In genomic region chr17:17081304-17081940, GRCh38 we compare ENCODE assay signal across 20 cellular contexts. TPM values are rescaled to one million over a fixed set of nuclear protein-coding genes. Genes with fewer than 3 reads are reported as not detected.
A peak's percentile ranks its signal among the peaks of the same experiment; 100 is the strongest.
DNase-seq lines count a peak whose midpoint lies in the region; ATAC-seq and TF ChIP-seq lines count a peak whose summit lies in the region.
"Had no signal": no experiment of that assay in that cellular context is flagged by ENCODE, and none has a peak within 500 bp of the region (broad histone marks: within the 10 kb centered on the region; RNA-seq: fewer than 3 reads in every experiment).

No MANE protein-coding gene starts in this region.

- no peaks in the 10 kb centered on the region for H3K79me2 ChIP-seq in OCI-LY7 (ENCODE audit: insufficient read depth, low read depth, low read length)
- peaks cover 100% of the 10 kb centered on the region for H3K79me2 ChIP-seq in GM23248 (ENCODE audit: insufficient read depth)

- H3K4me1 Mint-ChIP-seq in chondrocyte (ENCODE audit: low read depth): peaks cover 45% of the 10 kb centered on the region
- H3K4me1 Mint-ChIP-seq in stimulated activated naive B cell treated with anti-CD40 and anti-IgM and Interleukin-4, amounts not matched to agents 10 μg/mL and 1 μg/mL and 100 μg/mL, for 72 hours: peaks cover 17 to 26% of the 10 kb centered on the region in 2 donors
- H3K4me1 Mint-ChIP-seq: activated naive CD4-positive, alpha-beta T cell treated with anti-CD3 and anti-CD28 coated beads, Interleukin-2, amount 10 ng/mL, durations not matched to agents 7 days and 5 days had no signal

- H3K9ac ChIP-seq in GM23248: no peak overlapping the region
- H3K9ac ChIP-seq: neural progenitor cell had no signal

- in situ Hi-C loops in GM23248 (cut with MboI): no loop called here

- H3F3A ChIP-seq in GM23248 (ENCODE audit: insufficient read depth): peaks cover 34% of the 10 kb centered on the region

- BruUV-seq in OCI-LY7 (replicated peaks; lab: Mats Ljungman, UMichigan): no TSS peak

- TF ChIP-seq CTCF in RWPE2 (IDR thresholded peaks at IDR 0.05; ENCODE audit: poor library complexity, severe bottlenecking): no peak
- TF ChIP-seq CTCF in chondrocyte (IDR thresholded peaks at IDR 0.05): no peak
- no peak for TF ChIP-seq CTCF in OCI-LY7 (conservative IDR thresholded peaks at IDR 0.05; ENCODE audit: low read length)

- H3K9me2 ChIP-seq in OCI-LY7 (ENCODE audit: insufficient read depth, low read length) (no peaks in the 10 kb centered on the region), GM23248 (ENCODE audit: insufficient read depth) (no peaks in the 10 kb centered on the region)

- ATAC-seq in RWPE2 (ENCODE audit: low read depth): no peak
- no peak for ATAC-seq in stimulated activated naive B cell treated with anti-CD40 and anti-IgM and Interleukin-4, amounts not matched to agents 10 μg/mL and 1 μg/mL and 100 μg/mL, for 72 hours (replicated peaks)
- no peak for ATAC-seq in GM21528 (IDR thresholded peaks at IDR 0.05; ENCODE audit: low FRiP score, unreplicated experiment)
- ATAC-seq: foreskin keratinocyte had no signal

- H3K36me3 ChIP-seq in RWPE2 (ENCODE audit: low read depth) (peaks cover 67% of the 10 kb centered on the region), OCI-LY7 (ENCODE audit: insufficient read depth, low read length) (no peaks in the 10 kb centered on the region), GM23248 (ENCODE audit: low read depth) (peaks cover 31% of the 10 kb centered on the region; the same call in 1 of the 2 replicates)
- H3K36me3 ChIP-seq: neural progenitor cell had no signal

- H3K27ac Mint-ChIP-seq in chondrocyte (ENCODE audit: unreplicated experiment): no peak overlapping the region
- H3K27ac Mint-ChIP-seq in stimulated activated naive B cell treated with anti-CD40 and anti-IgM and Interleukin-4, amounts not matched to agents 10 μg/mL and 1 μg/mL and 100 μg/mL, for 72 hours: peak overlapping the region; percentile 32
- H3K27ac Mint-ChIP-seq: activated CD4-positive, alpha-beta memory T cell treated with anti-CD3 and anti-CD28 coated beads for 36 hours; activated naive CD4-positive, alpha-beta T cell treated with anti-CD3 and anti-CD28 coated beads, Interleukin-2, amount 10 ng/mL, durations not matched to agents 7 days and 5 days; neural progenitor cell; T-helper 1 cell treated with Interleukin-12 subunit alpha and Interleukin-12 subunit beta and Interleukin-4 antibody, amounts not matched to agents 30 μg/mL and 1 μg/mL, for 36 hours had no signal

- POLR2A ChIA-PET in OCI-LY7 (lab: Charles Lee): interaction anchor here (0.6 kb wide), 1 partner anchor 39 kb away, joined by 7 read pairs; no protein-coding TSS in a partner anchor

- no peaks in the 10 kb centered on the region for H3K27me3 Mint-ChIP-seq in chondrocyte (ENCODE audit: low read depth)
- no peaks in the 10 kb centered on the region for H3K27me3 Mint-ChIP-seq in stimulated activated naive B cell treated with anti-CD40 and anti-IgM and Interleukin-4, amounts not matched to agents 10 μg/mL and 1 μg/mL and 100 μg/mL, for 72 hours
- H3K27me3 Mint-ChIP-seq: activated CD4-positive, alpha-beta memory T cell treated with anti-CD3 and anti-CD28 coated beads for 36 hours; activated naive CD4-positive, alpha-beta T cell treated with anti-CD3 and anti-CD28 coated beads, Interleukin-2, amount 10 ng/mL, durations not matched to agents 7 days and 5 days had no signal

- H3K4me2 ChIP-seq in OCI-LY7 (ENCODE audit: low read length) (no peak overlapping the region), GM23248 (ENCODE audit: unreplicated experiment) (no peak overlapping the region)
- H3K4me2 ChIP-seq: neural progenitor cell had no signal

- intact Hi-C loops in OCI-LY7 (cut with micrococcal nuclease; ENCODE audit: unreplicated experiment): no loop called here

- H3K4me3 Mint-ChIP-seq in chondrocyte (ENCODE audit: unreplicated experiment): no peak overlapping the region
- H3K4me3 Mint-ChIP-seq in stimulated activated naive B cell treated with anti-CD40 and anti-IgM and Interleukin-4, amounts not matched to agents 10 μg/mL and 1 μg/mL and 100 μg/mL, for 72 hours: no peak overlapping the region
- H3K4me3 Mint-ChIP-seq: activated CD4-positive, alpha-beta memory T cell treated with anti-CD3 and anti-CD28 coated beads for 36 hours; activated naive CD4-positive, alpha-beta T cell treated with anti-CD3 and anti-CD28 coated beads, Interleukin-2, amount 10 ng/mL, durations not matched to agents 7 days and 5 days; neural progenitor cell; T-helper 1 cell treated with Interleukin-12 subunit alpha and Interleukin-12 subunit beta and Interleukin-4 antibody, amounts not matched to agents 30 μg/mL and 1 μg/mL, for 36 hours had no signal

- H2AFZ ChIP-seq in OCI-LY7 (ENCODE audit: low read length) (no peak overlapping the region), GM23248 (no peak overlapping the region)
- H2AFZ ChIP-seq: neural progenitor cell had no signal

- peaks cover 27% of the 10 kb centered on the region for H3K36me3 Mint-ChIP-seq in chondrocyte (ENCODE audit: low read depth)
- H3K36me3 Mint-ChIP-seq in stimulated activated naive B cell treated with anti-CD40 and anti-IgM and Interleukin-4, amounts not matched to agents 10 μg/mL and 1 μg/mL and 100 μg/mL, for 72 hours: peaks cover 18 to 57% of the 10 kb centered on the region in 2 donors

- H3K4me3 ChIP-seq in RWPE2 (ENCODE audit: severe bottlenecking) (no peak overlapping the region), OCI-LY7 (ENCODE audit: low read depth, low read length, poor library complexity, severe bottlenecking) (no peak overlapping the region), GM23248 (no peak overlapping the region)
- H3K4me3 ChIP-seq: MG63, neural progenitor cell, SJSA1 had no signal

- H3K27me3 ChIP-seq in RWPE2 (ENCODE audit: insufficient read depth, poor library complexity, severe bottlenecking) (no peaks in the 10 kb centered on the region), GM23248 (replicated peaks; ENCODE audit: insufficient read depth) (no peaks in the 10 kb centered on the region)
- H3K27me3 ChIP-seq: foreskin keratinocyte, MG63, neural progenitor cell, SJSA1 had no signal

- DNase-seq in RWPE2 (ENCODE audit: low spot score): peak; percentile 17
- peak; percentile 21 for DNase-seq in chondrocyte (ENCODE audit: low spot score)
- peak; percentile 62 for DNase-seq in mesenteric fat pad (ENCODE audit: low spot score)
- DNase-seq in stimulated activated naive B cell treated with anti-CD40 and anti-IgM and Interleukin-4, amounts not matched to agents 10 μg/mL and 1 μg/mL and 100 μg/mL, for 72 hours: no peak
- no peak for DNase-seq in OCI-LY7 (ENCODE audit: low spot score)
- no peak for DNase-seq in GM23248
- DNase-seq in stimulated activated CD4-positive, alpha-beta T cell treated with anti-CD3 and anti-CD28 coated beads, Interleukin-4, amount 100 ng/mL, for 24 hours: no peak
- DNase-seq: activated CD4-positive, alpha-beta memory T cell treated with anti-CD3 and anti-CD28 coated beads for 36 hours; activated naive CD4-positive, alpha-beta T cell treated with anti-CD3 and anti-CD28 coated beads, Interleukin-2, amount 10 ng/mL, durations not matched to agents 7 days and 5 days; COR-L47; foreskin keratinocyte; MG63; NCI-H1436 treated with DMSO at 0.1 percent for 48 hours; NCI-H748 treated with DMSO at 0.1 percent for 48 hours had no signal

- H3K9me3 Mint-ChIP-seq in chondrocyte (ENCODE audit: low read depth): no peaks in the 10 kb centered on the region
- H3K9me3 Mint-ChIP-seq in stimulated activated naive B cell treated with anti-CD40 and anti-IgM and Interleukin-4, amounts not matched to agents 10 μg/mL and 1 μg/mL and 100 μg/mL, for 72 hours: no peaks in the 10 kb centered on the region
- H3K9me3 Mint-ChIP-seq: activated CD4-positive, alpha-beta memory T cell treated with anti-CD3 and anti-CD28 coated beads for 36 hours; activated naive CD4-positive, alpha-beta T cell treated with anti-CD3 and anti-CD28 coated beads, Interleukin-2, amount 10 ng/mL, durations not matched to agents 7 days and 5 days; neural progenitor cell; T-helper 1 cell treated with Interleukin-12 subunit alpha and Interleukin-12 subunit beta and Interleukin-4 antibody, amounts not matched to agents 30 μg/mL and 1 μg/mL, for 36 hours had no signal

- no peaks in the 10 kb centered on the region; the same call in 1 of the 2 replicates for H4K20me1 ChIP-seq in OCI-LY7 (ENCODE audit: insufficient read depth, low read length)
- peaks cover 9% of the 10 kb centered on the region; the same call in 1 of the 2 replicates for H4K20me1 ChIP-seq in GM23248 (ENCODE audit: insufficient read depth)

- 80% methylated on average over 13 of the region's 13 CpGs for WGBS in GM23248 (ENCODE audit: low coverage in 1 of 2, low lambda C conversion rate in 2 of 2, missing lambda C conversion rate in 2 of 2), 2 experiments

- no peaks in the 10 kb centered on the region for H3K9me3 ChIP-seq in RWPE2 (ENCODE audit: severe bottlenecking)
- H3K9me3 ChIP-seq in OCI-LY7 (ENCODE audit: low read length): no peaks in the 10 kb centered on the region
- H3K9me3 ChIP-seq in GM23248 (ENCODE audit: low read depth): no peaks in the 10 kb centered on the region
- H3K9me3 ChIP-seq: MG63, SJSA1 had no signal

- H3K27ac ChIP-seq in RWPE2 (ENCODE audit: poor library complexity, severe bottlenecking) (no peak overlapping the region), OCI-LY7 (ENCODE audit: low read depth, low read length, poor library complexity, severe bottlenecking) (no peak overlapping the region), GM23248 (no peak overlapping the region)
- H3K27ac ChIP-seq: foreskin keratinocyte, HL-60, neural progenitor cell, SJSA1, VCaP had no signal

- H3K4me1 ChIP-seq in RWPE2 (ENCODE audit: insufficient read depth, poor library complexity, severe bottlenecking): peaks cover under 1% of the 10 kb centered on the region
- H3K4me1 ChIP-seq in OCI-LY7 (ENCODE audit: insufficient read depth, low read length, poor library complexity, severe bottlenecking): no peaks in the 10 kb centered on the region
- peaks cover 8% of the 10 kb centered on the region for H3K4me1 ChIP-seq in GM23248 (ENCODE audit: insufficient read depth)
- H3K4me1 ChIP-seq: foreskin keratinocyte, SJSA1 had no signal

- CTCF ChIA-PET in OCI-LY7 (lab: Charles Lee; ENCODE audit: unreplicated experiment): no interaction called here

RNA-seq across cellular contexts. Expression of gene MPRIP, which starts 39.2 kb away (rescaled TPM):
- total RNA-seq in chondrocyte (197 to 352 TPM (median 345 TPM) in 3 replicates), mesenteric fat pad (293 TPM), OCI-LY7 (2022) (109 and 118 TPM in 2 replicates)
- 73.3 and 78.9 TPM in 2 replicates for total RNA-seq in OCI-LY7 (2014; rRNA removed; shearing (Covaris generic))
- 292 TPM in 2 replicates for total RNA-seq in GM23248 (2014; rRNA removed; shearing (Covaris generic))
- polyA plus RNA-seq in GM23248 (2016; fragmentation: Nextera tagmentation; extraction: Ambion mirVana): 68.4 and 73.5 TPM in 2 replicates

Comparison
In these comparisons a context has a peak if more than half of its experiments do, and no peak if none do; other contexts are left out.
1. DNase-seq: peak in RWPE2 (single experiment), chondrocyte (single experiment) and mesenteric fat pad (single experiment); none in stimulated activated naive B cell treated with anti-CD40 and anti-IgM and Interleukin-4, amounts not matched to agents 10 μg/mL and 1 μg/mL and 100 μg/mL, for 72 hours (single experiment), OCI-LY7 (single experiment), GM23248 (single experiment) and stimulated activated CD4-positive, alpha-beta T cell treated with anti-CD3 and anti-CD28 coated beads, Interleukin-4, amount 100 ng/mL, for 24 hours (single experiment).